Comparison of ENCODE assay signal across 2 cellular contexts in genomic region chr17:57939797-57940196, GRCh38.
A peak's percentile ranks its signal among the peaks of the same experiment; 100 is the strongest.
TF ChIP-seq lines count a peak whose summit lies in the region.

No MANE protein-coding gene starts in this region.

TF ChIP-seq in GM12891, 5 proteins besides CTCF, POLR2A, EP300 and RAD21 (continued from another document):
- no peak for TF ChIP-seq POLR2AphosphoS5 (IDR thresholded peaks at IDR 0.05; ENCODE audit: low read depth, low read length)
- 0 out of 2 replicates have a peak, but pooled peaks have one; percentile 17 for TF ChIP-seq POU2F2 (IDR thresholded peaks at IDR 0.05; ENCODE audit: low read depth, low read length)
- peak; percentile 93 for TF ChIP-seq SPI1 (IDR thresholded peaks at IDR 0.05; ENCODE audit: low read depth, low read length)

TF ChIP-seq in IMR-90, 13 proteins besides CTCF, POLR2A, EP300 and RAD21 (continued from another document):
- TF ChIP-seq MAZ (IDR thresholded peaks at IDR 0.05; ENCODE audit: borderline replicate concordance, low read depth, low read length) (no peak), ELK1 (IDR thresholded peaks at IDR 0.05; ENCODE audit: borderline replicate concordance, low read depth, low read length) (no peak)
